ENCODE assay signal across 1 cellular context in the genomic region with DNA sequence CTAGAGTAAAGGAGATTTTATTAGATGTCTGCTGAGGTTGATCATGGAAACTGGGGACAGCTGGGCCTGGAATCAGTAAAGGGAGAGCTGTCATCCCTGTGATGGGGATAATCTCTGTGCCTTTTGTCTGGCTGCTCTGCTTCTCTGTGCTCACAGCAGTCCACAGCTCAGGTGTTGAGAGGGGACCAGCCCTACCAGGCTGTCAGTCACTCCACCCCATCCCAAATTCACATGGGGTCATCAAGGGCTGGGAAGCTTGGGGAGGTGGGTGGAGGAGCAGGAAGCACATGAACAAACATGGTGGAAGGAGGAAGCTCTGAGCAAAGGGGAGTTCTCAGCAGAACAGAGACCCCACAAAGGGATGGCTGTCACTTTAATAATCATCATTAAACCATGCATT.
TF ChIP-seq lines count a peak whose summit lies in the region.

No MANE protein-coding gene starts in this region.

TF ChIP-seq in A549, 52 proteins besides CTCF, POLR2A, EP300 and RAD21:
- TF ChIP-seq TFCP2L1 (CRISPR knock-in tag; IDR thresholded peaks at IDR 0.05) (no peak), POLR2AphosphoS2 (conservative IDR thresholded peaks at IDR 0.05; ENCODE audit: low read length) (no peak), RARB (CRISPR knock-in tag; IDR thresholded peaks at IDR 0.05) (no peak), KDM1A (IDR thresholded peaks at IDR 0.05; ENCODE audit: low read depth) (no peak), MAFK (IDR thresholded peaks at IDR 0.05; ENCODE audit: partially characterized antibody) (no peak), HOXB13 (CRISPR knock-in tag; IDR thresholded peaks at IDR 0.05; ENCODE audit: low read depth) (no peak)
- TF ChIP-seq, protein P1, sequence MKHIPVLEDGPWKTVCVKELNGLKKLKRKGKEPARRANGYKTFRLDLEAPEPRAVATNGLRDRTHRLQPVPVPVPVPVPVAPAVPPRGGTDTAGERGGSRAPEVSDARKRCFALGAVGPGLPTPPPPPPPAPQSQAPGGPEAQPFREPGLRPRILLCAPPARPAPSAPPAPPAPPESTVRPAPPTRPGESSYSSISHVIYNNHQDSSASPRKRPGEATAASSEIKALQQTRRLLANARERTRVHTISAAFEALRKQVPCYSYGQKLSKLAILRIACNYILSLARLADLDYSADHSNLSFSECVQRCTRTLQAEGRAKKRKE (CRISPR knock-in tag; IDR thresholded peaks at IDR 0.05; ENCODE audit: low read depth), result no peak
